1 cellular context compared by ENCODE assay signal in the genomic region with DNA sequence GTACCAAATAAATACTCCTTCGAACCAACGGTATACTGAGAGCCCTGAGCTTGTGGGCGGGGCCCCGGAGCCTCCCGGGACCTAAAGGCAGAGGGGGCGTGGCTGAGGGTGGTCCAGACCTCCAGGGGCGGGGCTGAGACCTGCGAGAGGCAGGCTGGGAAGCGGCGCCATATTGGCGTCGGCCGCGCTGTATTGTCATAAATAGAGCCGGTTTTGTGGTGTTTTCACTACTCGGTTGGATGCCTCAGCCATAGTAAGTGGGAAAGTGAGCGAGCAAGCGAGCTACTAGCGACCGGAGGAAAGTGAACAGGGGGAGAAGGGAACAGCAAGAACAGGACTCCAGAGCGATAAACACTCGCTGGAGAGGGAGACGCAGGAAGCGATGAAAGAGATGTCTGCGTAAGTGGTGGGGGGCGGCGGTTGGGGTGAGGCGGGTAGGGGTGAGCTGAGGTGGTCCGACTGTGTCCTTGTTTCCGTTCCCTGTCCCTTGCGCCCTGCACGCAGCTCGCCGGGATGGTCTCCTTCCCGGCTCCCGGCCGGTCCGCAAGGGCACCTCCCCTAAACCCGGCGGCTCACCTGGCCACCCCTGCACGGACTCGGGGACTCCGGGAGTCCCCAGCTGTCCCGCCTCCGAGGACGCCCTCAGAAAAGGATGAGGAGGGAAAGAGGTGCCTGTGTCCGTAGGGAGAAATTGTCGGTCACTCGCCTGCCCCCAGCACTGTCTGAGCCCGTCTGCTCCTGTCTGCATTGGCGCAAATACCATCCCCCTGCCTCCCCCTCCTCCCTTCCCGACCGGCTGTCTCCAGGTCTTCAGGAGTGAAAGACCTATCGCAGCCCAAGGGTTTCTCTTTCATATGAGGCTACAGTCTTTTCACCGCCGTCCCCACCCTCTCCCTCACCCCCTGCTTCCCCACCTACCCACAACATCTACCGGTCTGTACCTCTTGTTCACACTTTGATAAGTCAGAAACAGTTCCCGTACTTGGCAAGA.
TF ChIP-seq lines count a peak whose summit lies in the region.

PAPOLG (plus strand) TSS at position 172 of the 991 bp plus-strand sequence; CDS start at position 383, 211 bp downstream.

TF ChIP-seq in GM12878, 131 proteins besides CTCF, POLR2A, EP300 and RAD21 (continued from another document):
- no peak for TF ChIP-seq SKIL (IDR thresholded peaks at IDR 0.05; ENCODE audit: low read depth, poor library complexity, severe bottlenecking)
- TF ChIP-seq ZNF592 (IDR thresholded peaks at IDR 0.05) = no peak
- TF ChIP-seq BCL3 (IDR thresholded peaks at IDR 0.05; ENCODE audit: borderline replicate concordance, insufficient read depth, low read depth, low read length, poor library complexity, severe bottlenecking) = no peak
- no peak for TF ChIP-seq FOXM1 (IDR thresholded peaks at IDR 0.05; ENCODE audit: low read depth, low read length)
- TF ChIP-seq KLF5 (IDR thresholded peaks at IDR 0.05; ENCODE audit: partially characterized antibody) = peak; percentile 45
- no peak for TF ChIP-seq HDAC6 (IDR thresholded peaks at IDR 0.05; ENCODE audit: unreplicated experiment)
- TF ChIP-seq PAX8 (IDR thresholded peaks at IDR 0.05) = no peak
- TF ChIP-seq HCFC1 (IDR thresholded peaks at IDR 0.05; ENCODE audit: low read length) = peak; percentile 52; the same call in 1 of the 2 replicates
- no peak for TF ChIP-seq RCOR1 (conservative IDR thresholded peaks at IDR 0.05; ENCODE audit: low read depth, low read length)
- TF ChIP-seq BHLHE40 (IDR thresholded peaks at IDR 0.05; ENCODE audit: borderline replicate concordance in 1 of 2, low read depth in 2 of 2, low read length in 1 of 2) = no peak
- peak; percentile 68; the same call in 1 of the 2 replicates for TF ChIP-seq TAF1 (IDR thresholded peaks at IDR 0.05; ENCODE audit: borderline replicate concordance, low read depth, low read length)
- TF ChIP-seq TCF12 (IDR thresholded peaks at IDR 0.05; ENCODE audit: low read depth, low read length) = 0 out of 2 replicates have a peak, but pooled peaks have one; percentile 4
- TF ChIP-seq SUPT20H (IDR thresholded peaks at IDR 0.05; ENCODE audit: borderline replicate concordance, control insufficient read depth, low read depth, low read length) = no peak
- TF ChIP-seq RB1 (IDR thresholded peaks at IDR 0.05; ENCODE audit: borderline replicate concordance) = 0 out of 2 replicates have a peak, but pooled peaks have one; percentile 36
- no peak for TF ChIP-seq EGR1 (IDR thresholded peaks at IDR 0.05; ENCODE audit: borderline replicate concordance in 1 of 2, low read depth in 2 of 2, low read length in 2 of 2)
- no peak for TF ChIP-seq SRF (IDR thresholded peaks at IDR 0.05; ENCODE audit: low read depth in 2 of 2, low read length in 2 of 2)
- TF ChIP-seq BMI1 (IDR thresholded peaks at IDR 0.05; ENCODE audit: borderline replicate concordance) = no peak
- no peak for TF ChIP-seq NFYA (IDR thresholded peaks at IDR 0.05; ENCODE audit: borderline replicate concordance, low read depth, low read length)
- peak; percentile 11; the same call in 1 of the 2 replicates for TF ChIP-seq MAX (IDR thresholded peaks at IDR 0.05; ENCODE audit: low read depth, low read length)
- TF ChIP-seq ZNF687 (IDR thresholded peaks at IDR 0.05) = peak; percentile 50; the same call in 1 of the 2 replicates
- no peak for TF ChIP-seq CEBPB (IDR thresholded peaks at IDR 0.05; ENCODE audit: borderline replicate concordance in 1 of 2, low read depth in 2 of 2, low read length in 2 of 2)
- TF ChIP-seq CBFB (IDR thresholded peaks at IDR 0.05; ENCODE audit: low read depth) = peak; percentile 44; the same call in 1 of the 2 replicates
- TF ChIP-seq, protein P1, sequence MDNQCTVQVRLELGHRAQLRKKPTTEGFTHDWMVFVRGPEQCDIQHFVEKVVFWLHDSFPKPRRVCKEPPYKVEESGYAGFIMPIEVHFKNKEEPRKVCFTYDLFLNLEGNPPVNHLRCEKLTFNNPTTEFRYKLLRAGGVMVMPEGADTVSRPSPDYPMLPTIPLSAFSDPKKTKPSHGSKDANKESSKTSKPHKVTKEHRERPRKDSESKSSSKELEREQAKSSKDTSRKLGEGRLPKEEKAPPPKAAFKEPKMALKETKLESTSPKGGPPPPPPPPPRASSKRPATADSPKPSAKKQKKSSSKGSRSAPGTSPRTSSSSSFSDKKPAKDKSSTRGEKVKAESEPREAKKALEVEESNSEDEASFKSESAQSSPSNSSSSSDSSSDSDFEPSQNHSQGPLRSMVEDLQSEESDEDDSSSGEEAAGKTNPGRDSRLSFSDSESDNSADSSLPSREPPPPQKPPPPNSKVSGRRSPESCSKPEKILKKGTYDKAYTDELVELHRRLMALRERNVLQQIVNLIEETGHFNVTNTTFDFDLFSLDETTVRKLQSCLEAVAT (IDR thresholded peaks at IDR 0.05) = 0 out of 2 replicates have a peak, but pooled peaks have one; percentile 40
- TF ChIP-seq CREM (IDR thresholded peaks at IDR 0.05; ENCODE audit: low read depth) = no peak
- TF ChIP-seq ASH2L (IDR thresholded peaks at IDR 0.05; ENCODE audit: borderline replicate concordance, low read depth) = no peak
- no peak for TF ChIP-seq HDAC2 (IDR thresholded peaks at IDR 0.05)
- TF ChIP-seq ZNF622 (IDR thresholded peaks at IDR 0.05) = no peak
- peak; percentile 53; the same call in 1 of the 2 replicates for TF ChIP-seq POLR2AphosphoS2 (IDR thresholded peaks at IDR 0.05; ENCODE audit: low read depth, low read length)
- TF ChIP-seq WRNIP1 (IDR thresholded peaks at IDR 0.05; ENCODE audit: borderline replicate concordance, low read depth, low read length) = no peak
- no peak for TF ChIP-seq KDM1A (IDR thresholded peaks at IDR 0.05; ENCODE audit: borderline replicate concordance)
- no peak for TF ChIP-seq NR2C2 (IDR thresholded peaks at IDR 0.05; ENCODE audit: borderline replicate concordance, control insufficient read depth, insufficient read length, low read depth)
- TF ChIP-seq MEF2A (IDR thresholded peaks at IDR 0.05; ENCODE audit: insufficient read depth, low read depth, low read length) = 0 out of 2 replicates have a peak, but pooled peaks have one; percentile 17
- no peak for TF ChIP-seq EZH2 (IDR thresholded peaks at IDR 0.05; ENCODE audit: borderline replicate concordance, control insufficient read depth, low read depth, low read length)
- TF ChIP-seq CHD2 (IDR thresholded peaks at IDR 0.05; ENCODE audit: borderline replicate concordance, low read depth, low read length) = no peak
- TF ChIP-seq MXI1 (IDR thresholded peaks at IDR 0.05; ENCODE audit: low read depth, low read length) = peak; percentile 57; the same call in 1 of the 2 replicates
- peak; percentile 16; the same call in 1 of the 2 replicates for TF ChIP-seq ATF7 (IDR thresholded peaks at IDR 0.05; ENCODE audit: low read depth)
- peak; percentile 49; the same call in 1 of the 2 replicates for TF ChIP-seq SIN3A (IDR thresholded peaks at IDR 0.05; ENCODE audit: low read depth, low read length)
